ENCODE assay signal across 11 cellular contexts in genomic region chr1:61120307-61120840, GRCh38. TPM values are rescaled to one million over a fixed set of nuclear protein-coding genes. Genes with fewer than 3 reads are reported as not detected.
DNase-seq lines count a peak whose midpoint lies in the region; ATAC-seq and TF ChIP-seq lines count a peak whose summit lies in the region.
"Had no signal": no experiment of that assay in that cellular context is flagged by ENCODE, and none has a peak within 500 bp of the region (broad histone marks: within the 10 kb centered on the region; RNA-seq: fewer than 3 reads in every experiment).

No MANE protein-coding gene starts in this region.

- H3F3A ChIP-seq in GM23248 (ENCODE audit: insufficient read depth), result peaks cover 8% of the 10 kb centered on the region; the same call in 1 of the 2 replicates

- H3K4me3 ChIP-seq in GM23248 (peak overlapping the region; percentile 59), brain microvascular endothelial cell (ENCODE audit: low read depth, low read length) (no peak overlapping the region), skeletal muscle tissue (ENCODE audit: low read length in 3 of 3) (peak overlapping the region; percentile 53 to 68 (median 64))
- H3K4me3 ChIP-seq: BLaER1 had no signal

- H3K4me2 ChIP-seq in GM23248 (ENCODE audit: unreplicated experiment), result peak overlapping the region; percentile 87
- H3K4me2 ChIP-seq: BLaER1 had no signal

- DNase-seq in GM23248 (peak; percentile 32), brain microvascular endothelial cell (no peak), inferior parietal cortex (ENCODE audit: extremely low spot score) (peak; percentile 68), SIG-M5 (lab: John Stamatoyannopoulos, UW) (no peak), NCI-H748 treated with DMSO at 0.1 percent for 48 hours (lab: John Stamatoyannopoulos, UW) (no peak)
- DNase-seq: activated T-cell treated with anti-CD3 and anti-CD28 coated beads, Interleukin-2, amount 50 U/mL, for 1 hour; NCI-H2081 had no signal

- peak overlapping the region; percentile 60 for H2AFZ ChIP-seq in GM23248

- H4K20me1 ChIP-seq in GM23248 (ENCODE audit: insufficient read depth), result no peaks in the 10 kb centered on the region
- H4K20me1 ChIP-seq: BLaER1 had no signal

- peaks cover 3% of the 10 kb centered on the region; the same call in 1 of the 2 replicates for H3K79me2 ChIP-seq in GM23248 (ENCODE audit: insufficient read depth)

- H3K9me3 ChIP-seq in GM23248 (ENCODE audit: low read depth) (no peaks in the 10 kb centered on the region), skeletal muscle tissue (ENCODE audit: control insufficient read depth in 3 of 3, low read length in 3 of 3) (no peaks in the 10 kb centered on the region)
- H3K9me3 ChIP-seq: BLaER1 had no signal

- no peak for ATAC-seq in HG02970 (IDR thresholded peaks at IDR 0.05; ENCODE audit: low FRiP score, unreplicated experiment)
- ATAC-seq in GM18498 (IDR thresholded peaks at IDR 0.05; ENCODE audit: unreplicated experiment), result no peak

- H3K27me3 ChIP-seq in GM23248 (replicated peaks; ENCODE audit: insufficient read depth) (no peaks in the 10 kb centered on the region), brain microvascular endothelial cell (replicated peaks) (no peaks in the 10 kb centered on the region), skeletal muscle tissue (ENCODE audit: control insufficient read depth in 3 of 3, insufficient read depth in 3 of 3, low read length in 3 of 3) (no peaks in the 10 kb centered on the region)
- H3K27me3 ChIP-seq: BLaER1 had no signal

- 21 to 22% methylated on average over 5 of the region's 5 CpGs for WGBS in GM23248 (ENCODE audit: low coverage in 1 of 2, low lambda C conversion rate in 2 of 2, missing lambda C conversion rate in 2 of 2), 2 experiments

- H3K27ac ChIP-seq in GM23248 (no peak overlapping the region), brain microvascular endothelial cell (peak overlapping the region; percentile 3), skeletal muscle tissue (ENCODE audit: low read depth, low read length) (peak overlapping the region; percentile 75)
- H3K27ac ChIP-seq: BLaER1 had no signal

- TF ChIP-seq CTCF in brain microvascular endothelial cell (IDR thresholded peaks at IDR 0.05; ENCODE audit: low read depth, low read length, missing control alignments), result no peak

- no peaks in the 10 kb centered on the region for H3K36me3 ChIP-seq in GM23248 (ENCODE audit: low read depth)
- no peaks in the 10 kb centered on the region for H3K36me3 ChIP-seq in brain microvascular endothelial cell (replicated peaks)
- H3K36me3 ChIP-seq in skeletal muscle tissue (ENCODE audit: control insufficient read depth in 3 of 3, insufficient read depth in 3 of 3, low read length in 3 of 3), result no peaks in the 10 kb centered on the region
- H3K36me3 ChIP-seq: BLaER1 had no signal

- H3K4me1 ChIP-seq in GM23248 (ENCODE audit: insufficient read depth), result peaks cover 23% of the 10 kb centered on the region
- H3K4me1 ChIP-seq in skeletal muscle tissue (ENCODE audit: control insufficient read depth in 3 of 3, insufficient read depth in 3 of 3, low read length in 3 of 3), result peaks cover 40 to 50% (median 48%) of the 10 kb centered on the region in 3 donors
- H3K4me1 ChIP-seq: BLaER1 had no signal

- H3K9me2 ChIP-seq in GM23248 (ENCODE audit: insufficient read depth), result no peaks in the 10 kb centered on the region

- in situ Hi-C loops in GM23248 (cut with MboI), result no loop called here
- in situ Hi-C loops in brain microvascular endothelial cell (cut with HindIII; ENCODE audit: low pct_ligation_motif_present, low sequenced_read_pairs), result no loop called here

- peak overlapping the region; percentile 63 for H3K9ac ChIP-seq in GM23248
- peak overlapping the region; percentile 57 to 74 (median 69) for H3K9ac ChIP-seq in skeletal muscle tissue (ENCODE audit: low read depth in 1 of 3, low read length in 3 of 3)
- H3K9ac ChIP-seq: BLaER1 had no signal

RNA-seq across cellular contexts. Expression of gene NFIA, which starts 38.0 kb away (rescaled TPM):
- total RNA-seq in GM23248 (2014; rRNA removed; shearing (Covaris generic)), result 3.4 and 4.0 TPM in 2 replicates
- 7.7 and 8.8 TPM in 2 replicates for polyA plus RNA-seq in GM23248 (2016; fragmentation: Nextera tagmentation; extraction: Ambion mirVana)
- total RNA-seq in skeletal muscle tissue, result 31.3 TPM

Comparison
In these comparisons a context has a peak if more than half of its experiments do, and no peak if none do; other contexts are left out.
1. DNase-seq: peak in GM23248 (single experiment) and inferior parietal cortex (single experiment); none in brain microvascular endothelial cell (single experiment), SIG-M5 (single experiment) and NCI-H748 treated with DMSO at 0.1 percent for 48 hours (single experiment).